In genomic region chr16:21156767-21157467, GRCh38 we compare ENCODE assay signal across 8 cellular contexts. TPM values are rescaled to one million over a fixed set of nuclear protein-coding genes. Genes with fewer than 3 reads are reported as not detected.
DNase-seq lines count a peak whose midpoint lies in the region; ATAC-seq, FAIRE-seq and TF ChIP-seq lines count a peak whose summit lies in the region.

No MANE protein-coding gene starts in this region.

- H4K20me1 ChIP-seq in osteoblast (ENCODE audit: insufficient read depth, low read length) = no peaks in the 10 kb centered on the region

- H3K27ac ChIP-seq in osteoblast (ENCODE audit: low read depth, low read length) = no peak overlapping the region

- TF ChIP-seq CTCF in GM06990 (IDR thresholded peaks at IDR 0.05; ENCODE audit: insufficient read depth, low read length, poor library complexity, severe bottlenecking) (peak; percentile 55), osteoblast (IDR thresholded peaks at IDR 0.05; ENCODE audit: extremely low read depth, low read depth, low read length) (peak; percentile 77)

- no peaks in the 10 kb centered on the region for H3K9me3 ChIP-seq in osteoblast (ENCODE audit: low read depth, low read length)

- H3K27me3 ChIP-seq in GM06990 (replicated peaks; ENCODE audit: control insufficient read depth, insufficient read depth, low read length) (no peaks in the 10 kb centered on the region), osteoblast (ENCODE audit: insufficient read depth, low read length) (no peaks in the 10 kb centered on the region)

- peaks cover 2% of the 10 kb centered on the region for H3K79me2 ChIP-seq in osteoblast (ENCODE audit: insufficient read depth, low read length)

- ATAC-seq in HG03039 (IDR thresholded peaks at IDR 0.05; ENCODE audit: unreplicated experiment) (no peak), HG02588 (IDR thresholded peaks at IDR 0.05; ENCODE audit: unreplicated experiment) (no peak)

- no peak for DNase-seq in GM06990 (ENCODE audit: extremely low read depth, insufficient read length)
- peak; percentile 57 for DNase-seq in NCI-H1694 (lab: John Stamatoyannopoulos, UW)
- DNase-seq in germinal center (ENCODE audit: low spot score) = peak; percentile 52
- DNase-seq in osteoblast (ENCODE audit: insufficient read length, low spot score, missing footprints) = peak; percentile 96

- H3K4me1 ChIP-seq in osteoblast (ENCODE audit: insufficient read depth, low read length) = peaks cover 23% of the 10 kb centered on the region

- H2AFZ ChIP-seq in osteoblast (ENCODE audit: low read length) = no peak overlapping the region

- no peak overlapping the region for H3K4me3 ChIP-seq in GM06990 (replicated peaks; ENCODE audit: low read depth, low read length)
- H3K4me3 ChIP-seq in osteoblast (ENCODE audit: insufficient read depth, low read length) = no peak overlapping the region

- H3K36me3 ChIP-seq in GM06990 (ENCODE audit: control insufficient read depth, insufficient read depth, low read length) (no peaks in the 10 kb centered on the region; the same call in 1 of the 2 replicates), osteoblast (ENCODE audit: insufficient read depth, low read length) (peaks cover 9% of the 10 kb centered on the region)

- H3K4me2 ChIP-seq in osteoblast (ENCODE audit: insufficient read depth, low read length) = no peak overlapping the region

- FAIRE-seq in A204.1 (lab: Jason Lieb, UNC) = peak; percentile 46
- FAIRE-seq in TTC549 (lab: Jason Lieb, UNC) = peak; percentile 57

RNA-seq across cellular contexts. Expression of gene LDAF1, which starts 1.6 kb away (rescaled TPM):
- total RNA-seq in osteoblast = 65.5 and 92.5 TPM in 2 replicates

RNA-seq across cellular contexts. Expression of gene DNAH3, which starts 6.3 kb away (rescaled TPM):
- total RNA-seq in osteoblast = not detected in 2 replicates

RNA-seq across cellular contexts. Expression of gene ZP2, which starts 54.5 kb away (rescaled TPM):
- not detected in 2 replicates for total RNA-seq in osteoblast
